ENCODE assay signal across 1 cellular context in the genomic region with DNA sequence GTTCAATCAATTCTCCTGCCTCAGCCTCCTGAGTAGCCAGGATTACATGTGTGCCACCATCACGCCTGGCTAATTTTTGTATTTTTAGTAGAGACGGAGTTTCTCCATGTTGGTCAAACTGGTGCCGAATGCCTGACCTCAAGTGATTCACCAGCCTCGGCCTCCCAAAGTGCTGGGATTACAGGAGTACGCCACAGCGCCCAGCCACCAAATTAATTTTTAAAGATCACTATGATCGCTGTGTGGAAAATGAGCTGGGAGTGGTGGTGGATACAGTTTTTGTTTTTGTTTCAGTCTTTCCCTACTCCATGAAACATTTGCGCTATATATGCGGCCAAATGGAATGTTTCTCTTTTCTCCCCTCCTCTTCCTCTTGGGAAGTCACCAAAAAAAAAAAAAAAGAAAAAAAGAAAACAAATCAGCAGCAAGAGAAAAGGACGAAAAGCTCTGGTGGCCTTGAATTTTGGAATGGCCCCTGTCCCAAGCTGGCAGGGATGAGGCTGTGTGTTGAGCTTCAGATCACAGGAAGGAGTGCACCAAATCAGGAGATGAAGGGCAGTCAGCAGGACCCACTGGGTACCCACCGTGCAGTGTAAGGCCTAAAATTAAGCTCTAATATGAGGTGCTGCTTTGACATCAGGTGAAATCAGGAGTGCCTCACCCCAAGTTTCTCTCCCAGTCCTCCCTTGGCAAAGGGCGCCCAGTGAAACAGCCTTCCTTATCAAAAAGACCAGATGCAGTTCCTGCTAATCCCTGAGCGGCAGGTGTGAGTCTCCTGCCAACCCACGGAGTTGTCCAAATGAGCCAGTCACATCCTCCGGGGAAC.
TF ChIP-seq lines count a peak whose summit lies in the region.

No MANE protein-coding gene starts in this region.

TF ChIP-seq in GM23338, 12 proteins besides CTCF, POLR2A, EP300 and RAD21:
- TF ChIP-seq ZNF331 (CRISPR knock-in tag; IDR thresholded peaks at IDR 0.05; ENCODE audit: low read depth), result no peak
- TF ChIP-seq EZH2phosphoT487 (IDR thresholded peaks at IDR 0.05; ENCODE audit: unreplicated experiment), result no peak
- no peak for TF ChIP-seq STAT1 (IDR thresholded peaks at IDR 0.05; ENCODE audit: unreplicated experiment)
- TF ChIP-seq, protein P1, sequence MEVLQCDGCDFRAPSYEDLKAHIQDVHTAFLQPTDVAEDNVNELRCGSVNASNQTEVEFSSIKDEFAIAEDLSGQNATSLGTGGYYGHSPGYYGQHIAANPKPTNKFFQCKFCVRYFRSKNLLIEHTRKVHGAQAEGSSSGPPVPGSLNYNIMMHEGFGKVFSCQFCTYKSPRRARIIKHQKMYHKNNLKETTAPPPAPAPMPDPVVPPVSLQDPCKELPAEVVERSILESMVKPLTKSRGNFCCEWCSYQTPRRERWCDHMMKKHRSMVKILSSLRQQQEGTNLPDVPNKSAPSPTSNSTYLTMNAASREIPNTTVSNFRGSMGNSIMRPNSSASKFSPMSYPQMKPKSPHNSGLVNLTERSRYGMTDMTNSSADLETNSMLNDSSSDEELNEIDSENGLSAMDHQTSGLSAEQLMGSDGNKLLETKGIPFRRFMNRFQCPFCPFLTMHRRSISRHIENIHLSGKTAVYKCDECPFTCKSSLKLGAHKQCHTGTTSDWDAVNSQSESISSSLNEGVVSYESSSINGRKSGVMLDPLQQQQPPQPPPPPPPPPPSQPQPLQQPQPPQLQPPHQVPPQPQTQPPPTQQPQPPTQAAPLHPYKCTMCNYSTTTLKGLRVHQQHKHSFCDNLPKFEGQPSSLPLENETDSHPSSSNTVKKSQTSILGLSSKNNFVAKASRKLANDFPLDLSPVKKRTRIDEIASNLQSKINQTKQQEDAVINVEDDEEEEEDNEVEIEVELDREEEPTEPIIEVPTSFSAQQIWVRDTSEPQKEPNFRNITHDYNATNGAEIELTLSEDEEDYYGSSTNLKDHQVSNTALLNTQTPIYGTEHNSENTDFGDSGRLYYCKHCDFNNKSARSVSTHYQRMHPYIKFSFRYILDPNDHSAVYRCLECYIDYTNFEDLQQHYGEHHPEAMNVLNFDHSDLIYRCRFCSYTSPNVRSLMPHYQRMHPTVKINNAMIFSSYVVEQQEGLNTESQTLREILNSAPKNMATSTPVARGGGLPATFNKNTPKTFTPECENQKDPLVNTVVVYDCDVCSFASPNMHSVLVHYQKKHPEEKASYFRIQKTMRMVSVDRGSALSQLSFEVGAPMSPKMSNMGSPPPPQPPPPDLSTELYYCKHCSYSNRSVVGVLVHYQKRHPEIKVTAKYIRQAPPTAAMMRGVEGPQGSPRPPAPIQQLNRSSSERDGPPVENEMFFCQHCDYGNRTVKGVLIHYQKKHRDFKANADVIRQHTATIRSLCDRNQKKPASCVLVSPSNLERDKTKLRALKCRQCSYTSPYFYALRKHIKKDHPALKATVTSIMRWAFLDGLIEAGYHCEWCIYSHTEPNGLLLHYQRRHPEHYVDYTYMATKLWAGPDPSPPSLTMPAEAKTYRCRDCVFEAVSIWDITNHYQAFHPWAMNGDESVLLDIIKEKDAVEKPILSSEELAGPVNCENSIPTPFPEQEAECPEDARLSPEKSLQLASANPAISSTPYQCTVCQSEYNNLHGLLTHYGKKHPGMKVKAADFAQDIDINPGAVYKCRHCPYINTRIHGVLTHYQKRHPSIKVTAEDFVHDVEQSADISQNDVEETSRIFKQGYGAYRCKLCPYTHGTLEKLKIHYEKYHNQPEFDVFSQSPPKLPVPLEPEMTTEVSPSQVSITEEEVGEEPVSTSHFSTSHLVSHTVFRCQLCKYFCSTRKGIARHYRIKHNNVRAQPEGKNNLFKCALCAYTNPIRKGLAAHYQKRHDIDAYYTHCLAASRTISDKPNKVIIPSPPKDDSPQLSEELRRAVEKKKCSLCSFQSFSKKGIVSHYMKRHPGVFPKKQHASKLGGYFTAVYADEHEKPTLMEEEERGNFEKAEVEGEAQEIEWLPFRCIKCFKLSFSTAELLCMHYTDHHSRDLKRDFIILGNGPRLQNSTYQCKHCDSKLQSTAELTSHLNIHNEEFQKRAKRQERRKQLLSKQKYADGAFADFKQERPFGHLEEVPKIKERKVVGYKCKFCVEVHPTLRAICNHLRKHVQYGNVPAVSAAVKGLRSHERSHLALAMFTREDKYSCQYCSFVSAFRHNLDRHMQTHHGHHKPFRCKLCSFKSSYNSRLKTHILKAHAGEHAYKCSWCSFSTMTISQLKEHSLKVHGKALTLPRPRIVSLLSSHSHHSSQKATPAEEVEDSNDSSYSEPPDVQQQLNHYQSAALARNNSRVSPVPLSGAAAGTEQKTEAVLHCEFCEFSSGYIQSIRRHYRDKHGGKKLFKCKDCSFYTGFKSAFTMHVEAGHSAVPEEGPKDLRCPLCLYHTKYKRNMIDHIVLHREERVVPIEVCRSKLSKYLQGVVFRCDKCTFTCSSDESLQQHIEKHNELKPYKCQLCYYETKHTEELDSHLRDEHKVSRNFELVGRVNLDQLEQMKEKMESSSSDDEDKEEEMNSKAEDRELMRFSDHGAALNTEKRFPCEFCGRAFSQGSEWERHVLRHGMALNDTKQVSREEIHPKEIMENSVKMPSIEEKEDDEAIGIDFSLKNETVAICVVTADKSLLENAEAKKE (CRISPR knock-in tag; IDR thresholded peaks at IDR 0.05), result no peak
- TF ChIP-seq POLR2AphosphoS5 (IDR thresholded peaks at IDR 0.05; ENCODE audit: low read depth), result no peak
- no peak for TF ChIP-seq CREB1 (CRISPR knock-in tag; IDR thresholded peaks at IDR 0.05; ENCODE audit: low read depth)
- no peak for TF ChIP-seq EZH2 (IDR thresholded peaks at IDR 0.05; ENCODE audit: low read depth, unreplicated experiment)
- TF ChIP-seq JUNB (IDR thresholded peaks at IDR 0.05; ENCODE audit: unreplicated experiment), result no peak
- no peak for TF ChIP-seq NANOG (IDR thresholded peaks at IDR 0.05; ENCODE audit: borderline replicate concordance)
- TF ChIP-seq, protein P2, sequence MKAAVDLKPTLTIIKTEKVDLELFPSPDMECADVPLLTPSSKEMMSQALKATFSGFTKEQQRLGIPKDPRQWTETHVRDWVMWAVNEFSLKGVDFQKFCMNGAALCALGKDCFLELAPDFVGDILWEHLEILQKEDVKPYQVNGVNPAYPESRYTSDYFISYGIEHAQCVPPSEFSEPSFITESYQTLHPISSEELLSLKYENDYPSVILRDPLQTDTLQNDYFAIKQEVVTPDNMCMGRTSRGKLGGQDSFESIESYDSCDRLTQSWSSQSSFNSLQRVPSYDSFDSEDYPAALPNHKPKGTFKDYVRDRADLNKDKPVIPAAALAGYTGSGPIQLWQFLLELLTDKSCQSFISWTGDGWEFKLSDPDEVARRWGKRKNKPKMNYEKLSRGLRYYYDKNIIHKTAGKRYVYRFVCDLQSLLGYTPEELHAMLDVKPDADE (IDR thresholded peaks at IDR 0.05), result no peak
- TF ChIP-seq, protein P3, sequence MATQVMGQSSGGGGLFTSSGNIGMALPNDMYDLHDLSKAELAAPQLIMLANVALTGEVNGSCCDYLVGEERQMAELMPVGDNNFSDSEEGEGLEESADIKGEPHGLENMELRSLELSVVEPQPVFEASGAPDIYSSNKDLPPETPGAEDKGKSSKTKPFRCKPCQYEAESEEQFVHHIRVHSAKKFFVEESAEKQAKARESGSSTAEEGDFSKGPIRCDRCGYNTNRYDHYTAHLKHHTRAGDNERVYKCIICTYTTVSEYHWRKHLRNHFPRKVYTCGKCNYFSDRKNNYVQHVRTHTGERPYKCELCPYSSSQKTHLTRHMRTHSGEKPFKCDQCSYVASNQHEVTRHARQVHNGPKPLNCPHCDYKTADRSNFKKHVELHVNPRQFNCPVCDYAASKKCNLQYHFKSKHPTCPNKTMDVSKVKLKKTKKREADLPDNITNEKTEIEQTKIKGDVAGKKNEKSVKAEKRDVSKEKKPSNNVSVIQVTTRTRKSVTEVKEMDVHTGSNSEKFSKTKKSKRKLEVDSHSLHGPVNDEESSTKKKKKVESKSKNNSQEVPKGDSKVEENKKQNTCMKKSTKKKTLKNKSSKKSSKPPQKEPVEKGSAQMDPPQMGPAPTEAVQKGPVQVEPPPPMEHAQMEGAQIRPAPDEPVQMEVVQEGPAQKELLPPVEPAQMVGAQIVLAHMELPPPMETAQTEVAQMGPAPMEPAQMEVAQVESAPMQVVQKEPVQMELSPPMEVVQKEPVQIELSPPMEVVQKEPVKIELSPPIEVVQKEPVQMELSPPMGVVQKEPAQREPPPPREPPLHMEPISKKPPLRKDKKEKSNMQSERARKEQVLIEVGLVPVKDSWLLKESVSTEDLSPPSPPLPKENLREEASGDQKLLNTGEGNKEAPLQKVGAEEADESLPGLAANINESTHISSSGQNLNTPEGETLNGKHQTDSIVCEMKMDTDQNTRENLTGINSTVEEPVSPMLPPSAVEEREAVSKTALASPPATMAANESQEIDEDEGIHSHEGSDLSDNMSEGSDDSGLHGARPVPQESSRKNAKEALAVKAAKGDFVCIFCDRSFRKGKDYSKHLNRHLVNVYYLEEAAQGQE (IDR thresholded peaks at IDR 0.05; ENCODE audit: unreplicated experiment), result no peak
- no peak for TF ChIP-seq ZNF114 (CRISPR knock-in tag; IDR thresholded peaks at IDR 0.05)
